Comparison of ENCODE assay signal across 14 cellular contexts in genomic region chr10:121096617-121097431, GRCh38.
DNase-seq lines count a peak whose midpoint lies in the region; TF ChIP-seq lines count a peak whose summit lies in the region.
"Had no signal": no experiment of that assay in that cellular context is flagged by ENCODE, and none has a peak within 500 bp of the region (broad histone marks: within the 10 kb centered on the region; RNA-seq: fewer than 3 reads in every experiment).

No MANE protein-coding gene starts in this region.

- H3K9me3 ChIP-seq in tibial nerve, result peaks cover 0 to 3% (median 0%) of the 10 kb centered on the region in 4 donors
- H3K9me3 ChIP-seq: prostate gland had no signal

- H3K4me3 Mint-ChIP-seq in chondrocyte (ENCODE audit: unreplicated experiment), result no peak overlapping the region
- H3K4me3 Mint-ChIP-seq: activated T-helper 17 cell treated with anti-CD3 and anti-CD28 coated beads, Interleukin-2, amount 50 U/mL, for 72 hours had no signal

- no peaks in the 10 kb centered on the region for H3K36me3 Mint-ChIP-seq in chondrocyte (ENCODE audit: low read depth)

- peak in 1 of 2 donors; percentile 78 for TF ChIP-seq EP300 in tibial nerve (IDR thresholded peaks at IDR 0.05)

- peak overlapping the region; percentile 71 for H3K27ac Mint-ChIP-seq in chondrocyte (ENCODE audit: unreplicated experiment)
- H3K27ac Mint-ChIP-seq: activated T-helper 17 cell treated with anti-CD3 and anti-CD28 coated beads, Interleukin-2, amount 50 U/mL, for 72 hours had no signal

- no peaks in the 10 kb centered on the region for H3K36me3 ChIP-seq in tibial nerve
- H3K36me3 ChIP-seq: prostate gland had no signal

- H3K9me3 Mint-ChIP-seq in chondrocyte (ENCODE audit: low read depth), result peaks cover under 1% of the 10 kb centered on the region
- H3K9me3 Mint-ChIP-seq: activated T-helper 17 cell treated with anti-CD3 and anti-CD28 coated beads, Interleukin-2, amount 50 U/mL, for 72 hours had no signal

- no peaks in the 10 kb centered on the region for H3K4me1 ChIP-seq in tibial nerve
- H3K4me1 ChIP-seq: prostate gland had no signal

- H3K27ac ChIP-seq in tibial nerve (peak overlapping the region in 2 of 4 donors; percentile 43 to 65), coronary artery (peak overlapping the region in 1 of 2 donors; percentile 40)
- H3K27ac ChIP-seq: prostate gland had no signal

- H3K4me1 Mint-ChIP-seq in chondrocyte (ENCODE audit: low read depth), result peaks cover 25% of the 10 kb centered on the region
- H3K4me1 Mint-ChIP-seq: activated T-helper 17 cell treated with anti-CD3 and anti-CD28 coated beads, Interleukin-2, amount 50 U/mL, for 72 hours had no signal

- no peaks in the 10 kb centered on the region for H3K27me3 ChIP-seq in tibial nerve

- TF ChIP-seq CTCF in chondrocyte (IDR thresholded peaks at IDR 0.05) (no peak), tibial nerve (IDR thresholded peaks at IDR 0.05) (no peak), coronary artery (IDR thresholded peaks at IDR 0.05) (no peak)

- TF ChIP-seq POLR2A in tibial nerve (IDR thresholded peaks at IDR 0.05), result no peak

- DNase-seq in NCI-H146 (lab: John Stamatoyannopoulos, UW) (peak; percentile 40), NCI-H146 treated with DMSO at 0.1 percent for 48 hours (lab: John Stamatoyannopoulos, UW; ENCODE audit: unreplicated experiment) (no peak), chondrocyte (ENCODE audit: low spot score) (no peak), kidney tubule cell (ENCODE audit: low spot score) (peak; percentile 69), tibial nerve (ENCODE audit: low spot score in 2 of 2) (peak; percentile 64 to 70), COLO829 (ENCODE audit: low spot score) (no peak), coronary artery (ENCODE audit: low spot score) (no peak), NCI-H1092 (lab: John Stamatoyannopoulos, UW) (no peak)
- DNase-seq: 8988T; activated CD4-positive, alpha-beta T cell treated with anti-CD3 and anti-CD28 coated beads for 48 hours; foreskin fibroblast; KG1 had no signal

- no peaks in the 10 kb centered on the region for H3K27me3 Mint-ChIP-seq in chondrocyte (ENCODE audit: low read depth)

- H3K4me3 ChIP-seq in tibial nerve (no peak overlapping the region), coronary artery (no peak overlapping the region)
- H3K4me3 ChIP-seq: prostate gland had no signal

- 71 to 81% methylated on average over 7 to 8 of the region's 8 CpGs for WGBS in tibial nerve, 2 donors

Comparison
In these comparisons a context has a peak if more than half of its experiments do, and no peak if none do; other contexts are left out.
1. DNase-seq: peak in NCI-H146 (single experiment), kidney tubule cell (single experiment) and tibial nerve (2 of 2); none in NCI-H146 treated with DMSO at 0.1 percent for 48 hours (single experiment), chondrocyte (single experiment), COLO829 (single experiment), coronary artery (single experiment) and NCI-H1092 (single experiment).